ENCODE assay signal across 1 cellular context in the genomic region with DNA sequence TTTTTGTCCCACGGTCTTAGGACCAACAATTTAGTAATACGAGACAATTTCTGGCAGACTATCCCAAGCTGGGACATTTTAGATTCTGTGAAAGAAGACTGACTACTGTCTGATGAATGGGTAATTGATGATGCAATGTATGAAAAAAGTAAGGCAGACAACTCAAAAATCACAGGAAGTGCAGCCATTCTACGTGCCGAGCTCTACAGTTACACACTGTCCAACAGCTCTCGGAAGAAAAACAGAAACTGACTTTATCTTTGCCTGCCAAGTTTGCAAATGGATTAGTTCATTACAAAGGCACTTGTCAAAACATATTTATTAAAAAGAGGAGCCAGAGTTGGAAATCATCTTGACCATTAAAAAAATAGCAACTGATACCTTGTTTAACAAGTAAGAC.
TF ChIP-seq lines count a peak whose summit lies in the region.

No MANE protein-coding gene starts in this region.

TF ChIP-seq in HepG2, 621 proteins besides CTCF, POLR2A, EP300 and RAD21:
- TF ChIP-seq ZNF512B (CRISPR knock-in tag; IDR thresholded peaks at IDR 0.05; ENCODE audit: borderline replicate concordance) (no peak), ZNF253 (CRISPR knock-in tag; IDR thresholded peaks at IDR 0.05; ENCODE audit: borderline replicate concordance) (no peak), ETV5 (CRISPR knock-in tag; IDR thresholded peaks at IDR 0.05; ENCODE audit: borderline replicate concordance) (peak; percentile 22; the same call in 1 of the 2 replicates), ZMYM4 (CRISPR knock-in tag; IDR thresholded peaks at IDR 0.05) (no peak), ZBTB49 (CRISPR knock-in tag; IDR thresholded peaks at IDR 0.05; ENCODE audit: borderline replicate concordance) (no peak), BCL3 (CRISPR knock-in tag; IDR thresholded peaks at IDR 0.05) (no peak), IKZF4 (CRISPR knock-in tag; IDR thresholded peaks at IDR 0.05; ENCODE audit: borderline replicate concordance, low read depth, not compliant biosample characterization) (no peak), GABPA (IDR thresholded peaks at IDR 0.05; ENCODE audit: low read depth, low read length) (no peak), GABPA (CRISPR knock-in tag; IDR thresholded peaks at IDR 0.05; ENCODE audit: low read depth) (peak; percentile 33; the same call in 1 of the 2 replicates), ATF7 (IDR thresholded peaks at IDR 0.05) (0 out of 2 replicates have a peak, but pooled peaks have one; percentile 16), ATF7 (CRISPR knock-in tag; IDR thresholded peaks at IDR 0.05) (no peak), ZBED4 (CRISPR knock-in tag; IDR thresholded peaks at IDR 0.05; ENCODE audit: borderline replicate concordance) (no peak), U2AF1 (optimal IDR thresholded peaks at IDR 0.05; ENCODE audit: low read depth, low read length) (no peak), CEBPG (CRISPR knock-in tag; IDR thresholded peaks at IDR 0.05) (peak; percentile 67), ZNF446 (CRISPR knock-in tag; IDR thresholded peaks at IDR 0.05) (no peak), ATF4 (CRISPR knock-in tag; IDR thresholded peaks at IDR 0.05) (peak in 1 of 2 experiments; percentile 70; a peak in 2 of 4 replicates), CEBPB (IDR thresholded peaks at IDR 0.05; ENCODE audit: borderline replicate concordance, low read depth, low read length) (peak; percentile 64; the same call in 1 of the 2 replicates)
- TF ChIP-seq, protein P1, sequence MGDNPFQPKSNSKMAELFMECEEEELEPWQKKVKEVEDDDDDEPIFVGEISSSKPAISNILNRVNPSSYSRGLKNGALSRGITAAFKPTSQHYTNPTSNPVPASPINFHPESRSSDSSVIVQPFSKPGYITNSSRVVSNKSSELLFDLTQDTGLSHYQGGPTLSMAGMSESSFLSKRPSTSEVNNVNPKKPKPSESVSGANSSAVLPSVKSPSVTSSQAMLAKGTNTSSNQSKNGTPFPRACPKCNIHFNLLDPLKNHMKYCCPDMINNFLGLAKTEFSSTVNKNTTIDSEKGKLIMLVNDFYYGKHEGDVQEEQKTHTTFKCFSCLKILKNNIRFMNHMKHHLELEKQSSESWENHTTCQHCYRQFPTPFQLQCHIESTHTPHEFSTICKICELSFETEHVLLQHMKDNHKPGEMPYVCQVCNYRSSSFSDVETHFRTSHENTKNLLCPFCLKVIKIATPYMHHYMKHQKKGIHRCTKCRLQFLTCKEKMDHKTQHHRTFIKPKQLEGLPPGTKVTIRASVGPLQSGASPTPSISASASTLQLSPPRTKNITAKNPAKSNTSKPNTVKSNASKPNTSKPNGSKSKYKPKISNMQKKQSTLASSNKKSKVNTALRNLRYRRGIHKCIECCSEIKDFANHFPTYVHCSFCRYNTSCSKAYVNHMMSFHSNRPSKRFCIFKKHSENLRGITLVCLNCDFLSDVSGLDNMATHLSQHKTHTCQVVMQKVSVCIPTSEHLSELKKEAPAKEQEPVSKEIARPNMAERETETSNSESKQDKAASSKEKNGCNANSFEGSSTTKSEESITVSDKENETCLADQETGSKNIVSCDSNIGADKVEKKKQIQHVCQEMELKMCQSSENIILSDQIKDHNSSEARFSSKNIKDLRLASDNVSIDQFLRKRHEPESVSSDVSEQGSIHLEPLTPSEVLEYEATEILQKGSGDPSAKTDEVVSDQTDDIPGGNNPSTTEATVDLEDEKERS (CRISPR knock-in tag; IDR thresholded peaks at IDR 0.05) = no peak
- TF ChIP-seq, protein P2, sequence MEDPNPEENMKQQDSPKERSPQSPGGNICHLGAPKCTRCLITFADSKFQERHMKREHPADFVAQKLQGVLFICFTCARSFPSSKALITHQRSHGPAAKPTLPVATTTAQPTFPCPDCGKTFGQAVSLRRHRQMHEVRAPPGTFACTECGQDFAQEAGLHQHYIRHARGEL (CRISPR knock-in tag; IDR thresholded peaks at IDR 0.05) = no peak
- TF ChIP-seq, protein P3, sequence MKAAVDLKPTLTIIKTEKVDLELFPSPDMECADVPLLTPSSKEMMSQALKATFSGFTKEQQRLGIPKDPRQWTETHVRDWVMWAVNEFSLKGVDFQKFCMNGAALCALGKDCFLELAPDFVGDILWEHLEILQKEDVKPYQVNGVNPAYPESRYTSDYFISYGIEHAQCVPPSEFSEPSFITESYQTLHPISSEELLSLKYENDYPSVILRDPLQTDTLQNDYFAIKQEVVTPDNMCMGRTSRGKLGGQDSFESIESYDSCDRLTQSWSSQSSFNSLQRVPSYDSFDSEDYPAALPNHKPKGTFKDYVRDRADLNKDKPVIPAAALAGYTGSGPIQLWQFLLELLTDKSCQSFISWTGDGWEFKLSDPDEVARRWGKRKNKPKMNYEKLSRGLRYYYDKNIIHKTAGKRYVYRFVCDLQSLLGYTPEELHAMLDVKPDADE (CRISPR knock-in tag; IDR thresholded peaks at IDR 0.05) = no peak
- TF ChIP-seq, protein P4, sequence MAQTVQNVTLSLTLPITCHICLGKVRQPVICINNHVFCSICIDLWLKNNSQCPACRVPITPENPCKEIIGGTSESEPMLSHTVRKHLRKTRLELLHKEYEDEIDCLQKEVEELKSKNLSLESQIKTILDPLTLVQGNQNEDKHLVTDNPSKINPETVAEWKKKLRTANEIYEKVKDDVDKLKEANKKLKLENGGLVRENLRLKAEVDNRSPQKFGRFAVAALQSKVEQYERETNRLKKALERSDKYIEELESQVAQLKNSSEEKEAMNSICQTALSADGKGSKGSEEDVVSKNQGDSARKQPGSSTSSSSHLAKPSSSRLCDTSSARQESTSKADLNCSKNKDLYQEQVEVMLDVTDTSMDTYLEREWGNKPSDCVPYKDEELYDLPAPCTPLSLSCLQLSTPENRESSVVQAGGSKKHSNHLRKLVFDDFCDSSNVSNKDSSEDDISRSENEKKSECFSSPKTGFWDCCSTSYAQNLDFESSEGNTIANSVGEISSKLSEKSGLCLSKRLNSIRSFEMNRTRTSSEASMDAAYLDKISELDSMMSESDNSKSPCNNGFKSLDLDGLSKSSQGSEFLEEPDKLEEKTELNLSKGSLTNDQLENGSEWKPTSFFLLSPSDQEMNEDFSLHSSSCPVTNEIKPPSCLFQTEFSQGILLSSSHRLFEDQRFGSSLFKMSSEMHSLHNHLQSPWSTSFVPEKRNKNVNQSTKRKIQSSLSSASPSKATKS (CRISPR knock-in tag; IDR thresholded peaks at IDR 0.05) = no peak
